17 cellular contexts compared by ENCODE assay signal in the genomic region with DNA sequence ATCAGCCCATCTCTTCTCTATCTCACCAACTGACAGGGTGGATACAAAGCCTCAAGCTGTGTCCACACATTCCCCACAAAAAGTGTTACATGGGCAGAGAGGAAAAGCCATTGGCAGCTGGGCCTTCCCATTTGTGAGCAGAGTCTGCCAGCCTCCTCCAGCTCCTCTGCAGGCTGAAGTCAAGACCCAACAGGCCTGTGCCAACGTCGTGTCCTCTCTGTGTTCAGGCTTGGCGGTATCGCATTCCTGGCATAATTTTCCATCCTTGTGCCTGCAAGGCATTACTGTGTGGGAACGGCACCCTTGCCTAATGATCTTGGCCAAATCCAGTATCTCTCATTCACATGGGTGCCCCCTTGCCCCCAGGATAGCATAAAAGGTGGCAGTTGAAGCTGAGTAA. TPM values are rescaled to one million over a fixed set of nuclear protein-coding genes. Genes with fewer than 3 reads are reported as not detected.
DNase-seq lines count a peak whose midpoint lies in the region; ATAC-seq and TF ChIP-seq lines count a peak whose summit lies in the region.
"Had no signal": no experiment of that assay in that cellular context is flagged by ENCODE, and none has a peak within 500 bp of the region (broad histone marks: within the 10 kb centered on the region; RNA-seq: fewer than 3 reads in every experiment).

No MANE protein-coding gene starts in this region.

- no peak for TF ChIP-seq CTCF in RWPE1 (conservative IDR thresholded peaks at IDR 0.05; ENCODE audit: low read depth)
- TF ChIP-seq CTCF in epithelial cell of esophagus (IDR thresholded peaks at IDR 0.05; ENCODE audit: insufficient read depth, low read depth, low read length, missing control alignments) = no peak
- TF ChIP-seq CTCF in lower leg skin (IDR thresholded peaks at IDR 0.05) = no peak
- TF ChIP-seq CTCF in upper lobe of right lung (IDR thresholded peaks at IDR 0.05) = no peak

- H3K4me1 ChIP-seq in upper lobe of right lung = no peaks in the 10 kb centered on the region
- H3K4me1 ChIP-seq: Peyer's patch had no signal

- 50 to 54% methylated on average over 5 of the region's 5 CpGs for WGBS in lower leg skin, 2 donors

- no peaks in the 10 kb centered on the region for H3K36me3 ChIP-seq in upper lobe of right lung
- H3K36me3 ChIP-seq: Peyer's patch had no signal

- no peaks in the 10 kb centered on the region for H3K9me3 ChIP-seq in upper lobe of right lung
- H3K9me3 ChIP-seq: Peyer's patch had no signal

- peak overlapping the region; percentile 72 for H3K27ac ChIP-seq in RWPE1
- no peak overlapping the region for H3K27ac ChIP-seq in upper lobe of right lung
- H3K27ac ChIP-seq: HL-60, Peyer's patch had no signal

- no peak for TF ChIP-seq POLR2A in lower leg skin (IDR thresholded peaks at IDR 0.05)

- DNase-seq in RWPE1 (ENCODE audit: low spot score) (peak; percentile 84), epithelial cell of esophagus (ENCODE audit: low read depth) (peak; percentile 98), lower leg skin (ENCODE audit: low spot score in 2 of 2) (peak; percentile 62 to 83), upper lobe of right lung (no peak), NCI-H748 treated with DMSO at 0.1 percent for 48 hours (lab: John Stamatoyannopoulos, UW) (no peak)
- DNase-seq: CD4-positive, alpha-beta T cell; DMS79 treated with DMSO at 0.1 percent for 48 hours; NCI-H1105; NCI-H187 treated with DMSO at 0.1 percent for 48 hours; NCI-H2171 treated with DMSO at 0.1 percent for 48 hours; NCI-H510A; Peyer's patch had no signal

- no peaks in the 10 kb centered on the region for H3K27me3 ChIP-seq in upper lobe of right lung
- H3K27me3 ChIP-seq: Peyer's patch had no signal

- intact Hi-C loops in lower leg skin (cut with DNase I; ENCODE audit: low total_unique reads) = no loop called here
- intact Hi-C loops in upper lobe of right lung (cut with DNase I) = no loop called here

- ATAC-seq in upper lobe of right lung (peak; percentile 52), HG02970 (IDR thresholded peaks at IDR 0.05; ENCODE audit: low FRiP score, unreplicated experiment) (no peak), HG02588 (IDR thresholded peaks at IDR 0.05; ENCODE audit: unreplicated experiment) (no peak)
- ATAC-seq: GM23338, K562 had no signal

- CTCF ChIA-PET in RWPE1 (lab: Yijun Ruan, JAX) = no interaction called here

- H3K4me3 ChIP-seq in epithelial cell of esophagus (ENCODE audit: low read length) (no peak overlapping the region), lower leg skin (ENCODE audit: low read depth, poor library complexity, severe bottlenecking) (no peak overlapping the region), upper lobe of right lung (no peak overlapping the region)
- H3K4me3 ChIP-seq: GM23338, K562, Peyer's patch had no signal

- POLR2A ChIA-PET in RWPE1 (lab: Yijun Ruan, JAX; ENCODE audit: low non-redundant PET) = no interaction called here

RNA-seq across cellular contexts. Expression of gene APCDD1, which starts 41.5 kb away (rescaled TPM):
- 100 to 1,000 TPM in 3 of 4 donors, 10 to 100 TPM in 1; 76.6 to 192 (median 180) TPM for total RNA-seq in lower leg skin
- total RNA-seq in upper lobe of right lung = 27.6 TPM
- total RNA-seq: CD4-positive, alpha-beta T cell had no signal

Comparison
In these comparisons a context has a peak if more than half of its experiments do, and no peak if none do; other contexts are left out.
1. DNase-seq: peak in RWPE1 (single experiment), epithelial cell of esophagus (single experiment) and lower leg skin (2 of 2); none in upper lobe of right lung (single experiment) and NCI-H748 treated with DMSO at 0.1 percent for 48 hours (single experiment).